In the genomic region with DNA sequence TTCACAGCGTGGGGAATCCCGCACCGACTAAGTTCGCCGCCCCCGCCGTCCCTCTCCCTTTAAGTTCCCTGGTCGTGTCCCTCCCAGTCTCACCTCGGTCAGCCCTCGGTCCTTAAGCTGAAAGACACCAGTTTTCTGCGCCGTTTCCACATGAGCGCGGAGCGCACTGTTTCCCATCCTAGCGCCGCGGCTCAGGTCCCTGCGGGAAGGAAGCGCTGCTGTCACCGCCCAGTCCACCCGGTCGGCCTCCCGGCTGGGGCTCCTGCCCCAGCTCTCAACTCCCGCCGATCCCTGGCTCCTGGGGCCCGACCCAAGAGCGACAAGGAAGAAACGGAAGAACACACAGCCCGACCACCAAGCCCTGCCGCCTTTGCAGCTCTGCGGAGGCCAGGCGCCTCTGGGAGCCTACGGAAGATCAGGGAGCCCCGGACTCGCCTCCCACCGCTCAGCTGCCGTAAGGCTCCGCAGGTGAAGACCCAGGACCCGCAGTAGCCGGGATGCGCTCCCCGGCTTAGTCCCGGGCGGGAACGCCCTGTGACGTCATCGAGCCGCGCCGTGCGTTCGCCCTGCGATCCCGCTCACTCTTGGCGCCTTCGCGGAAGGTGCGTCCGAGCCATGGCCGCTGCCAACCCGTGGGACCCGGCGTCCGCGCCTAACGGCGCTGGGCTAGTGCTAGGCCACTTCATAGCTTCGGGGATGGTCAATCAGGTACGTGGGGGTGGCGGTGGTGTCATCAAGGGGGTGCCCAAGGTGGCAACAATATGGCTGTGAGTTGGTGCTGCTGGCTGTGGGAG, we compare ENCODE assay signal across 8 cellular contexts. TPM values are rescaled to one million over a fixed set of nuclear protein-coding genes. Genes with fewer than 3 reads are reported as not detected.
DNase-seq lines count a peak whose midpoint lies in the region; TF ChIP-seq lines count a peak whose summit lies in the region.

A gene (plus strand): TSS at position 581 of the 794 bp plus-strand sequence. CDS start 35 bp downstream, at position 616.
A gene (minus strand): TSS at position 536 of the 794 bp plus-strand sequence. CDS start 359 bp downstream, at position 177.

- H3K9me2 ChIP-seq in OCI-LY1 (ENCODE audit: low read depth, low read length) = no peaks in the 10 kb centered on the region

- H3K27ac ChIP-seq in OCI-LY1 (ENCODE audit: low read depth, low read length, poor library complexity, severe bottlenecking) = peak within 1 kb of the TSS; percentile 69

- H3K4me3 ChIP-seq in OCI-LY1 (ENCODE audit: low read depth, low read length, poor library complexity, severe bottlenecking) = peak within 1 kb of the TSS; percentile 88
- H3K4me3 ChIP-seq in epithelial cell of esophagus (ENCODE audit: low read length) = peak within 1 kb of the TSS; percentile 97
- H3K4me3 ChIP-seq in mononuclear cell (ENCODE audit: low read length) = peak within 1 kb of the TSS; percentile 92

- no peak within 1 kb of the TSS; the same call in 1 of the 2 replicates for H2AFZ ChIP-seq in OCI-LY1 (ENCODE audit: low read length)

- peaks cover 51% of the 10 kb centered on the region for H3K36me3 ChIP-seq in OCI-LY1 (ENCODE audit: insufficient read depth, low read length)

- H3K79me2 ChIP-seq in OCI-LY1 (ENCODE audit: insufficient read depth, low read length) = peaks cover 49% of the 10 kb centered on the region

- no peaks in the 10 kb centered on the region for H3F3A ChIP-seq in OCI-LY1 (ENCODE audit: insufficient read depth, low read length)

- peak within 1 kb of the TSS; percentile 95 for H3K9ac ChIP-seq in OCI-LY1 (ENCODE audit: low read length)

- H3K4me2 ChIP-seq in OCI-LY1 (ENCODE audit: low read length) = peak within 1 kb of the TSS; percentile 93

- H3K27me3 ChIP-seq in OCI-LY1 (ENCODE audit: insufficient read depth, low read length) = no peaks in the 10 kb centered on the region
- no peaks in the 10 kb centered on the region for H3K27me3 ChIP-seq in mononuclear cell (ENCODE audit: insufficient read depth, low read length)

- peaks cover 54% of the 10 kb centered on the region for H3K4me1 ChIP-seq in OCI-LY1 (ENCODE audit: insufficient read depth, low read length, severe bottlenecking)
- peaks cover 54% of the 10 kb centered on the region for H3K4me1 ChIP-seq in mononuclear cell (ENCODE audit: insufficient read depth, low read length)

- no peaks in the 10 kb centered on the region for H3K9me3 ChIP-seq in OCI-LY1 (ENCODE audit: low read length)
- no peaks in the 10 kb centered on the region for H3K9me3 ChIP-seq in mononuclear cell (ENCODE audit: low read depth, low read length)

- no peaks in the 10 kb centered on the region for H4K20me1 ChIP-seq in OCI-LY1 (ENCODE audit: insufficient read depth, low read length)

- TF ChIP-seq CTCF in GM20000 (IDR thresholded peaks at IDR 0.05; ENCODE audit: extremely low read depth, missing control alignments) (no peak), OCI-LY1 (IDR thresholded peaks at IDR 0.05; ENCODE audit: low read length) (no peak), epithelial cell of esophagus (IDR thresholded peaks at IDR 0.05; ENCODE audit: insufficient read depth, low read depth, low read length, missing control alignments) (no peak)

- DNase-seq in COLO668 (lab: John Stamatoyannopoulos, UW; ENCODE audit: unreplicated experiment) (peak; percentile 93), GM20000 (ENCODE audit: low spot score) (peak; percentile 91), HT1080 (ENCODE audit: low read depth) (peak; percentile 77), activated T-cell treated with anti-CD3 and anti-CD28 coated beads for 1 hour (ENCODE audit: low read depth) (peak; percentile 80), epithelial cell of esophagus (ENCODE audit: low read depth) (peak; percentile 92)
- DNase-seq in stimulated activated CD8-positive, alpha-beta memory T cell treated with anti-CD3 and anti-CD28 coated beads, Interleukin-2, amount 100 ng/mL, for 48 hours (ENCODE audit: low read depth in 2 of 2) = peak; percentile 84 to 87

RNA-seq across cellular contexts. Expression of the first gene that starts in this region (rescaled TPM):
- total RNA-seq in HT1080 (2014; rRNA removed; shearing (Covaris generic)) = 43.4 and 50.6 TPM in 2 replicates
- polyA plus RNA-seq in HT1080 (2015; cell fraction: cytosol; rRNA removed) = 35.2 and 46.6 TPM in 2 replicates
- polyA plus RNA-seq in HT1080 (2015; cell fraction: nucleus; rRNA removed) = 14.9 and 17.2 TPM in 2 replicates
- 31.8 TPM for total RNA-seq in mononuclear cell

RNA-seq across cellular contexts. Expression of the second gene that starts in this region (rescaled TPM):
- 7.5 and 8.0 TPM in 2 replicates for total RNA-seq in HT1080 (2014; rRNA removed; shearing (Covaris generic))
- polyA plus RNA-seq in HT1080 (2015; cell fraction: cytosol; rRNA removed) = 10.5 and 10.6 TPM in 2 replicates
- 9.3 and 11.8 TPM in 2 replicates for polyA plus RNA-seq in HT1080 (2015; cell fraction: nucleus; rRNA removed)
- 23.9 TPM for total RNA-seq in mononuclear cell

Comparison
In these comparisons a context has a peak if more than half of its experiments do, and no peak if none do; other contexts are left out.
1. Peak in every context shown above with its lines: DNase-seq, H3K4me3 ChIP-seq and H3K27ac ChIP-seq.